18 cellular contexts compared by ENCODE assay signal in genomic region chr17:27861979-27862378, GRCh38. TPM values are rescaled to one million over a fixed set of nuclear protein-coding genes. Genes with fewer than 3 reads are reported as not detected.
DNase-seq lines count a peak whose midpoint lies in the region; ATAC-seq, FAIRE-seq and TF ChIP-seq lines count a peak whose summit lies in the region.
"Had no signal": no experiment of that assay in that cellular context is flagged by ENCODE, and none has a peak within 500 bp of the region (broad histone marks: within the 10 kb centered on the region; RNA-seq: fewer than 3 reads in every experiment).

No MANE protein-coding gene starts in this region.

- H3K9me3 Mint-ChIP-seq in activated CD4-positive, alpha-beta memory T cell treated with anti-CD3 and anti-CD28 coated beads for 36 hours = no peaks in the 10 kb centered on the region
- no peaks in the 10 kb centered on the region for H3K9me3 Mint-ChIP-seq in activated CD4-positive, alpha-beta memory T cell treated with anti-CD3 and anti-CD28 coated beads, Interleukin-2, amount 10 ng/mL, durations not matched to agents 7 days and 5 days
- H3K9me3 Mint-ChIP-seq: stimulated activated naive B cell treated with anti-CD40 and anti-IgM and Interleukin-4, amounts not matched to agents 10 μg/mL and 1 μg/mL and 100 μg/mL, for 72 hours; type B pancreatic cell had no signal

- no peaks in the 10 kb centered on the region for H3K4me1 Mint-ChIP-seq in activated CD4-positive, alpha-beta memory T cell treated with anti-CD3 and anti-CD28 coated beads for 36 hours (ENCODE audit: low read depth)
- peaks cover 3% of the 10 kb centered on the region for H3K4me1 Mint-ChIP-seq in activated CD4-positive, alpha-beta memory T cell treated with anti-CD3 and anti-CD28 coated beads, Interleukin-2, amount 10 ng/mL, durations not matched to agents 7 days and 5 days
- H3K4me1 Mint-ChIP-seq: CD14-positive monocyte; stimulated activated naive B cell treated with anti-CD40 and anti-IgM and Interleukin-4, amounts not matched to agents 10 μg/mL and 1 μg/mL and 100 μg/mL, for 72 hours had no signal

- no peak overlapping the region for H3K27ac Mint-ChIP-seq in activated CD4-positive, alpha-beta memory T cell treated with anti-CD3 and anti-CD28 coated beads for 36 hours
- H3K27ac Mint-ChIP-seq in activated CD4-positive, alpha-beta memory T cell treated with anti-CD3 and anti-CD28 coated beads, Interleukin-2, amount 10 ng/mL, durations not matched to agents 7 days and 5 days = no peak overlapping the region
- H3K27ac Mint-ChIP-seq: CD14-positive monocyte; stimulated activated naive B cell treated with anti-CD40 and anti-IgM and Interleukin-4, amounts not matched to agents 10 μg/mL and 1 μg/mL and 100 μg/mL, for 72 hours; type B pancreatic cell had no signal

- H3K36me3 ChIP-seq in Peyer's patch = no peaks in the 10 kb centered on the region
- no peaks in the 10 kb centered on the region for H3K36me3 ChIP-seq in small intestine (ENCODE audit: control insufficient read depth in 2 of 2, insufficient read depth in 2 of 2, low read length in 2 of 2)
- H3K36me3 ChIP-seq: neural progenitor cell had no signal

- H3K4me3 Mint-ChIP-seq in activated CD4-positive, alpha-beta memory T cell treated with anti-CD3 and anti-CD28 coated beads for 36 hours = no peak overlapping the region
- no peak overlapping the region for H3K4me3 Mint-ChIP-seq in activated CD4-positive, alpha-beta memory T cell treated with anti-CD3 and anti-CD28 coated beads, Interleukin-2, amount 10 ng/mL, durations not matched to agents 7 days and 5 days
- H3K4me3 Mint-ChIP-seq: CD14-positive monocyte; neural progenitor cell; stimulated activated naive B cell treated with anti-CD40 and anti-IgM and Interleukin-4, amounts not matched to agents 10 μg/mL and 1 μg/mL and 100 μg/mL, for 72 hours; type B pancreatic cell had no signal

- H3K27me3 Mint-ChIP-seq in activated CD4-positive, alpha-beta memory T cell treated with anti-CD3 and anti-CD28 coated beads for 36 hours = peaks cover 2% of the 10 kb centered on the region
- H3K27me3 Mint-ChIP-seq in activated CD4-positive, alpha-beta memory T cell treated with anti-CD3 and anti-CD28 coated beads, Interleukin-2, amount 10 ng/mL, durations not matched to agents 7 days and 5 days = no peaks in the 10 kb centered on the region

- TF ChIP-seq POLR2A in Peyer's patch (IDR thresholded peaks at IDR 0.05) = no peak

- no peak for FAIRE-seq in small intestine (lab: Jason Lieb, UNC)

- no peaks in the 10 kb centered on the region for H3K27me3 ChIP-seq in Peyer's patch
- no peaks in the 10 kb centered on the region for H3K27me3 ChIP-seq in small intestine (ENCODE audit: control insufficient read depth in 2 of 2, insufficient read depth in 2 of 2, low read length in 2 of 2)
- H3K27me3 ChIP-seq: neural progenitor cell had no signal

- H3K4me1 ChIP-seq in Peyer's patch (peaks cover 0 to 5% (median 1%) of the 10 kb centered on the region in 4 donors), small intestine (ENCODE audit: control insufficient read depth in 2 of 2, insufficient read depth in 1 of 2, low read depth in 1 of 2, low read length in 1 of 2) (peaks cover 0 to 3% of the 10 kb centered on the region in 2 donors)

- WGBS in small intestine, 3 donors = 21 to 62% (median 46%) methylated on average over 4 of the region's 4 CpGs

- CTCF ChIA-PET in activated CD4-positive, alpha-beta memory T cell treated with anti-CD3 and anti-CD28 coated beads for 36 hours (lab: Charles Lee) = no interaction called here
- CTCF ChIA-PET in activated CD4-positive, alpha-beta memory T cell treated with anti-CD3 and anti-CD28 coated beads, Interleukin-2, amount 10 ng/mL, durations not matched to agents 7 days and 5 days (lab: Charles Lee) = no interaction called here

- H3K4me3 ChIP-seq in Peyer's patch = no peak overlapping the region
- H3K4me3 ChIP-seq in small intestine (ENCODE audit: low read depth in 1 of 2, low read length in 2 of 2) = no peak overlapping the region
- H3K4me3 ChIP-seq in foreskin fibroblast (ENCODE audit: low read depth in 1 of 2, low read length in 2 of 2) = no peak overlapping the region
- H3K4me3 ChIP-seq: neural progenitor cell had no signal

- POLR2A ChIA-PET in activated CD4-positive, alpha-beta memory T cell treated with anti-CD3 and anti-CD28 coated beads for 36 hours (lab: Charles Lee) = no interaction called here
- POLR2A ChIA-PET in activated CD4-positive, alpha-beta memory T cell treated with anti-CD3 and anti-CD28 coated beads, Interleukin-2, amount 10 ng/mL, durations not matched to agents 7 days and 5 days (lab: Charles Lee) = no interaction called here

- ATAC-seq in esophagus mucosa (peak; percentile 74), HG02588 (IDR thresholded peaks at IDR 0.05; ENCODE audit: unreplicated experiment) (no peak)
- ATAC-seq: Right ventricle myocardium inferior; stimulated activated naive B cell treated with anti-CD40 and anti-IgM and Interleukin-4, amounts not matched to agents 10 μg/mL and 1 μg/mL and 100 μg/mL, for 72 hours had no signal

- H3K9me3 ChIP-seq in Peyer's patch (no peaks in the 10 kb centered on the region), small intestine (ENCODE audit: control insufficient read depth, low read depth) (no peaks in the 10 kb centered on the region)

- no peaks in the 10 kb centered on the region for H3K36me3 Mint-ChIP-seq in activated CD4-positive, alpha-beta memory T cell treated with anti-CD3 and anti-CD28 coated beads for 36 hours
- no peaks in the 10 kb centered on the region for H3K36me3 Mint-ChIP-seq in activated CD4-positive, alpha-beta memory T cell treated with anti-CD3 and anti-CD28 coated beads, Interleukin-2, amount 10 ng/mL, durations not matched to agents 7 days and 5 days (ENCODE audit: low read depth)
- H3K36me3 Mint-ChIP-seq: CD14-positive monocyte; neural progenitor cell; stimulated activated naive B cell treated with anti-CD40 and anti-IgM and Interleukin-4, amounts not matched to agents 10 μg/mL and 1 μg/mL and 100 μg/mL, for 72 hours; type B pancreatic cell had no signal

- intact Hi-C loops in activated CD4-positive, alpha-beta memory T cell treated with anti-CD3 and anti-CD28 coated beads for 36 hours (cut with micrococcal nuclease) = no loop called here

- peak in 3 of 6 experiments; percentile 28 to 32 (median 30) for TF ChIP-seq CTCF in Peyer's patch (IDR thresholded peaks at IDR 0.05)
- TF ChIP-seq CTCF in foreskin fibroblast (IDR thresholded peaks at IDR 0.05; ENCODE audit: low read depth, low read length) = no peak

- H3K27ac ChIP-seq in Peyer's patch = peak overlapping the region in 2 of 4 donors; percentile 6 to 46
- peak overlapping the region; percentile 12 to 45 for H3K27ac ChIP-seq in small intestine (ENCODE audit: low read depth in 1 of 2, low read length in 1 of 2)
- H3K27ac ChIP-seq: neural progenitor cell had no signal

- DNase-seq in activated CD4-positive, alpha-beta memory T cell treated with anti-CD3 and anti-CD28 coated beads for 36 hours = peak; percentile 16
- DNase-seq in activated CD4-positive, alpha-beta memory T cell treated with anti-CD3 and anti-CD28 coated beads, Interleukin-2, amount 10 ng/mL, durations not matched to agents 7 days and 5 days = no peak
- DNase-seq in Peyer's patch = peak in 2 of 3 donors; percentile 68 to 83
- peak; percentile 98 for DNase-seq in small intestine
- DNase-seq in NCI-H82 (lab: John Stamatoyannopoulos, UW) = no peak
- no peak for DNase-seq in foreskin fibroblast
- DNase-seq: ACHN; activated CD8-positive, alpha-beta memory T cell treated with anti-CD3 and anti-CD28 coated beads for 24 hours; amygdala; midbrain; NCI-H1930; stimulated activated naive B cell treated with anti-CD40 and anti-IgM and Interleukin-4, amounts not matched to agents 10 μg/mL and 1 μg/mL and 100 μg/mL, for 72 hours had no signal

RNA-seq across cellular contexts. Expression of gene LYRM9, which starts 31.2 kb away (rescaled TPM):
- 1 to 10 TPM; 5.7 to 6.8 TPM for total RNA-seq in activated CD4-positive, alpha-beta memory T cell treated with anti-CD3 and anti-CD28 coated beads for 36 hours
- 1 to 10 TPM; 6.0 to 6.1 TPM for total RNA-seq in activated CD4-positive, alpha-beta memory T cell treated with anti-CD3 and anti-CD28 coated beads, Interleukin-2, amount 10 ng/mL, durations not matched to agents 7 days and 5 days
- 10 to 100 TPM; 11.6 to 17.0 (median 15.6) TPM for total RNA-seq in Peyer's patch
- total RNA-seq in esophagus mucosa = 2.3 TPM
- 10 to 100 TPM in 1 of 3 donors, 1 to 10 TPM in 2; 4.0 to 12.6 (median 6.2) TPM for polyA plus RNA-seq in small intestine

Comparison
In these comparisons a context has a peak if more than half of its experiments do, and no peak if none do; other contexts are left out.
1. DNase-seq: peak in activated CD4-positive, alpha-beta memory T cell treated with anti-CD3 and anti-CD28 coated beads for 36 hours (single experiment), Peyer's patch (2 of 3) and small intestine (single experiment); none in activated CD4-positive, alpha-beta memory T cell treated with anti-CD3 and anti-CD28 coated beads, Interleukin-2, amount 10 ng/mL, durations not matched to agents 7 days and 5 days (single experiment), NCI-H82 (single experiment) and foreskin fibroblast (0 of 2).